In the genomic region with DNA sequence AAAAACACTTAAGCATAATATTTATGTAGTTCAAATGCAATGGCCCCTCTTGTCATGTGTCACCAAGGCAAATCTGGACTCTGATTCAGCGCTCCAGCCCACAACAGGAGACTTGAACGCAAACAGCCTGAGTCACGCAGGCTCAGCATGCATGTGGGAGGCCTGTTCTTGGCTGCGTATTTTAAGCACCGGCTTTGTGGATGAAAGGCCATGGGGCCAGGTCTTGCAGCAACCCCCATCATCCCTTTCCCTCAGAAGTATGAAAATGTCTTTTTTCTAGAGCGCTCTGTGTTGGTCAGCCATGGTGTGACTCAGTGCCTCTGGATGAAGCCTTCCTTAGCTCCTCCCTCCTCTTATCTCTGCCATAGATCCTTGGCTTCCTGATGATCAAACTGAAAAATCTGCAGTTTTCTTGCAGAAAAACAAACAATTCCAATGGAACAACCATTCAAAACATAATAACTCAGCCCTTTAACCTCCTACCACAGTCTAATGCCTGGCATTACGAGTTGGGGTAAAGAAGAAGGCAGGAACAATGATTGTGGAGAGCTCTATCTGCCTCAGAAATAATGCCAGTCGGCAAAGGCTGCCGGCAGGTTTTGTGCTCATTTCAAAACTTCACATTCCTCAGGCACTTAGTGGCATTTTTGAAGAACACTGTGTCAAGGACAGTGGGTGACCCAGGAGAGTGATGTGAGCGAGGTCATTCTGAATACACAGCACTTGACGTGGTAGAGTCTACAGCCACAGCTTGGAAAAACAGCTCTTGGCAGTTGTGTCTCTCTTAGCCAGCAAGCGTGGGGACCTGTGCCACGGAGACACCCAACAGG, we compare ENCODE assay signal across 1 cellular context.
TF ChIP-seq lines count a peak whose summit lies in the region.

No MANE protein-coding gene starts in this region.

TF ChIP-seq in IMR-90, 13 proteins besides CTCF, POLR2A, EP300 and RAD21 (continued from another document):
- TF ChIP-seq SMC3 (IDR thresholded peaks at IDR 0.05; ENCODE audit: low read depth, low read length), result no peak
